ENCODE assay signal across 12 cellular contexts in genomic region chr2:54422072-54422581, GRCh38. TPM values are rescaled to one million over a fixed set of nuclear protein-coding genes. Genes with fewer than 3 reads are reported as not detected.
DNase-seq lines count a peak whose midpoint lies in the region; ATAC-seq and TF ChIP-seq lines count a peak whose summit lies in the region.
"Had no signal": no experiment of that assay in that cellular context is flagged by ENCODE, and none has a peak within 500 bp of the region (broad histone marks: within the 10 kb centered on the region; RNA-seq: fewer than 3 reads in every experiment).

No MANE protein-coding gene starts in this region.

- no peaks in the 10 kb centered on the region for H3K36me3 ChIP-seq in gastrocnemius medialis
- H3K36me3 ChIP-seq: cardiac muscle cell had no signal

- H3K4me3 Mint-ChIP-seq in activated naive CD8-positive, alpha-beta T cell = peak overlapping the region; percentile 85
- H3K4me3 Mint-ChIP-seq: nephron progenitor cell had no signal

- no peaks in the 10 kb centered on the region for H3K27me3 Mint-ChIP-seq in activated naive CD8-positive, alpha-beta T cell

- peaks cover 13% of the 10 kb centered on the region for H3K4me1 Mint-ChIP-seq in activated naive CD8-positive, alpha-beta T cell (ENCODE audit: low read depth)

- no peak overlapping the region for H3K4me3 ChIP-seq in gastrocnemius medialis
- H3K4me3 ChIP-seq: cardiac muscle cell, testis had no signal

- intact Hi-C loops in gastrocnemius medialis (cut with DNase I; ENCODE audit: low total_unique reads) = no loop called here

- no peaks in the 10 kb centered on the region for H3K27me3 ChIP-seq in gastrocnemius medialis
- H3K27me3 ChIP-seq: cardiac muscle cell, testis had no signal

- in situ Hi-C loops in gastrocnemius medialis (cut with MboI; ENCODE audit: low sequenced_read_pairs in 4 of 4) = no loop called here

- H3K9me3 Mint-ChIP-seq in activated naive CD8-positive, alpha-beta T cell (ENCODE audit: low read depth) = no peaks in the 10 kb centered on the region

- peak; percentile 66 for DNase-seq in GF-D8 (lab: John Stamatoyannopoulos, UW)
- DNase-seq in activated CD4-positive, alpha-beta T cell treated with anti-CD3 and anti-CD28 coated beads, Interleukin-2, amount 50 U/mL, for 1 hour = peak; percentile 7
- DNase-seq in stimulated activated CD8-positive, alpha-beta memory T cell treated with anti-CD3 and anti-CD28 coated beads, Interleukin-12 subunit alpha, Interleukin-12 subunit beta, amount 100 ng/mL, for 1 hour (ENCODE audit: low read depth) = peak; percentile 4
- DNase-seq in nucleus accumbens (lab: John Stamatoyannopoulos, UW) = no peak
- DNase-seq in gastrocnemius medialis = no peak
- DNase-seq in NCI-H774 (lab: John Stamatoyannopoulos, UW) = no peak
- DNase-seq: NCI-H524 treated with DMSO at 0.1 percent for 48 hours, nephron progenitor cell, testis had no signal

- no peaks in the 10 kb centered on the region for H3K36me3 Mint-ChIP-seq in activated naive CD8-positive, alpha-beta T cell

- no peak for TF ChIP-seq POLR2A in gastrocnemius medialis (IDR thresholded peaks at IDR 0.05)

- H3K27ac Mint-ChIP-seq in activated naive CD8-positive, alpha-beta T cell = peak overlapping the region; percentile 54
- H3K27ac Mint-ChIP-seq: nephron progenitor cell had no signal

- H3K4me1 ChIP-seq in gastrocnemius medialis = peaks cover 0 to 15% of the 10 kb centered on the region in 2 donors

- H3K9me3 ChIP-seq in gastrocnemius medialis = no peaks in the 10 kb centered on the region
- H3K9me3 ChIP-seq: testis had no signal

- ATAC-seq in GM21825 (IDR thresholded peaks at IDR 0.05; ENCODE audit: unreplicated experiment) = no peak
- ATAC-seq in gastrocnemius medialis = no peak

- no peak for TF ChIP-seq CTCF in gastrocnemius medialis (IDR thresholded peaks at IDR 0.05 in 4 of 5, conservative IDR thresholded peaks at IDR 0.05 in 1 of 5)

- no peak overlapping the region for H3K27ac ChIP-seq in gastrocnemius medialis
- H3K27ac ChIP-seq: cardiac muscle cell, testis had no signal

RNA-seq across cellular contexts. Expression of gene SPTBN1, which starts 34.0 kb away (rescaled TPM):
- 100 to 1,000 TPM; 107 to 191 (median 119) TPM for total RNA-seq in gastrocnemius medialis

Comparison
In these comparisons a context has a peak if more than half of its experiments do, and no peak if none do; other contexts are left out.
1. DNase-seq: peak in GF-D8 (single experiment), activated CD4-positive, alpha-beta T cell treated with anti-CD3 and anti-CD28 coated beads, Interleukin-2, amount 50 U/mL, for 1 hour (single experiment) and stimulated activated CD8-positive, alpha-beta memory T cell treated with anti-CD3 and anti-CD28 coated beads, Interleukin-12 subunit alpha, Interleukin-12 subunit beta, amount 100 ng/mL, for 1 hour (single experiment); none in nucleus accumbens (0 of 56), gastrocnemius medialis (0 of 2) and NCI-H774 (single experiment).